In genomic region chr11:14904745-14905103, GRCh38 we compare ENCODE assay signal across 8 cellular contexts. TPM values are rescaled to one million over a fixed set of nuclear protein-coding genes. Genes with fewer than 3 reads are reported as not detected.
A peak's percentile ranks its signal among the peaks of the same experiment; 100 is the strongest.
DNase-seq lines count a peak whose midpoint lies in the region; ATAC-seq and TF ChIP-seq lines count a peak whose summit lies in the region.

No MANE protein-coding gene starts in this region.

- DNase-seq in CD4-positive, alpha-beta memory T cell, result peak; percentile 68 to 76 (median 72)
- peak; percentile 79 for DNase-seq in MM.1S
- peak; percentile 85 for DNase-seq in activated T-cell treated with anti-CD3 and anti-CD28 coated beads for 1 hour (ENCODE audit: low read depth)
- peak; percentile 96 for DNase-seq in stimulated activated CD8-positive, alpha-beta memory T cell treated with anti-CD3 and anti-CD28 coated beads, Interleukin-4, amount 100 ng/mL, for 48 hours
- DNase-seq in NCI-H2029 treated with DMSO at 0.1 percent for 48 hours (lab: John Stamatoyannopoulos, UW), result no peak

- H3K27ac ChIP-seq in CD4-positive, alpha-beta memory T cell (ENCODE audit: low read depth, low read length), result peak overlapping the region; percentile 68
- peak overlapping the region; percentile 61; the same call in 1 of the 2 replicates for H3K27ac ChIP-seq in MM.1S (ENCODE audit: low read length)
- peak overlapping the region in 1 of 2 donors; percentile 13 for H3K27ac ChIP-seq in esophagus (ENCODE audit: low read depth in 2 of 2, low read length in 1 of 2)
- no peak overlapping the region for H3K27ac ChIP-seq in muscle layer of colon (ENCODE audit: low read depth, low read length)

- H3K9me3 ChIP-seq in CD4-positive, alpha-beta memory T cell (ENCODE audit: control insufficient read depth in 1 of 2, low read length in 2 of 2), result no peaks in the 10 kb centered on the region
- H3K9me3 ChIP-seq in MM.1S (replicated peaks; ENCODE audit: insufficient read depth, low read length), result no peaks in the 10 kb centered on the region
- no peaks in the 10 kb centered on the region for H3K9me3 ChIP-seq in esophagus (ENCODE audit: control insufficient read depth in 2 of 2, insufficient read depth in 1 of 2, low read depth in 1 of 2, low read length in 1 of 2)
- H3K9me3 ChIP-seq in muscle layer of colon (ENCODE audit: low read length), result no peaks in the 10 kb centered on the region

- H3K27me3 ChIP-seq in CD4-positive, alpha-beta memory T cell (ENCODE audit: insufficient read depth, low read length), result no peaks in the 10 kb centered on the region
- H3K27me3 ChIP-seq in MM.1S (replicated peaks; ENCODE audit: insufficient read depth, low read length), result no peaks in the 10 kb centered on the region
- no peaks in the 10 kb centered on the region for H3K27me3 ChIP-seq in esophagus (ENCODE audit: control insufficient read depth in 1 of 2, insufficient read depth in 2 of 2, low read length in 2 of 2)
- H3K27me3 ChIP-seq in muscle layer of colon (ENCODE audit: control insufficient read depth in 1 of 2, insufficient read depth in 2 of 2, low read length in 2 of 2), result no peaks in the 10 kb centered on the region

- H3K27me3 Mint-ChIP-seq in CD4-positive, alpha-beta memory T cell, result no peaks in the 10 kb centered on the region

- peak overlapping the region; percentile 77 to 95 (median 91) for H3K27ac Mint-ChIP-seq in CD4-positive, alpha-beta memory T cell

- H3K4me3 ChIP-seq in CD4-positive, alpha-beta memory T cell (ENCODE audit: low read length in 2 of 2), result peak overlapping the region; percentile 72 to 99
- H3K4me3 ChIP-seq in MM.1S (ENCODE audit: low read length), result peak overlapping the region; percentile 91
- peak overlapping the region; percentile 30 to 47 for H3K4me3 ChIP-seq in esophagus (ENCODE audit: low read depth in 1 of 2, low read length in 2 of 2)
- H3K4me3 ChIP-seq in muscle layer of colon (ENCODE audit: low read depth in 1 of 2, low read length in 2 of 2), result peak overlapping the region; percentile 44 to 78

- H3K4me3 Mint-ChIP-seq in CD4-positive, alpha-beta memory T cell, result peak overlapping the region; percentile 91 to 99 (median 96)

- no peaks in the 10 kb centered on the region for H4K20me1 ChIP-seq in MM.1S (ENCODE audit: insufficient read depth, low read length)

- H3K9me2 ChIP-seq in MM.1S (replicated peaks; ENCODE audit: insufficient read depth, low read length), result no peaks in the 10 kb centered on the region

- H3K4me2 ChIP-seq in MM.1S (ENCODE audit: low read depth, low read length), result peak overlapping the region; percentile 98

- H3K36me3 ChIP-seq in CD4-positive, alpha-beta memory T cell (ENCODE audit: insufficient read depth, low read length), result no peaks in the 10 kb centered on the region
- no peaks in the 10 kb centered on the region for H3K36me3 ChIP-seq in MM.1S (replicated peaks; ENCODE audit: insufficient read depth, low read length)
- H3K36me3 ChIP-seq in esophagus (ENCODE audit: control insufficient read depth in 2 of 2, insufficient read depth in 2 of 2, low read length in 1 of 2), result no peaks in the 10 kb centered on the region
- no peaks in the 10 kb centered on the region for H3K36me3 ChIP-seq in muscle layer of colon (ENCODE audit: insufficient read depth, low read length)

- H2AFZ ChIP-seq in MM.1S (ENCODE audit: low read length), result peak overlapping the region; percentile 99

- H3F3A ChIP-seq in MM.1S (ENCODE audit: insufficient read depth, low read length), result peaks cover 17% of the 10 kb centered on the region; the same call in 1 of the 2 replicates

- POLR2A ChIA-PET in CD4-positive, alpha-beta memory T cell (lab: Charles Lee; ENCODE audit: partially characterized antibody), result interaction anchor here (1.0 to 1.8 kb wide), 6 partner anchors 13 to 404 kb away, joined by 3 to 7 read pairs (median 4); partner anchors contain the start of genes CYP2R1, PDE3B and PSMA1

- H3K4me1 Mint-ChIP-seq in CD4-positive, alpha-beta memory T cell, result peaks cover 22 to 50% (median 34%) of the 10 kb centered on the region in 4 donors

- WGBS in esophagus, 2 donors, result 7 to 11% methylated on average over 26 of the region's 26 CpGs

- intact Hi-C loops in CD4-positive, alpha-beta memory T cell (cut with micrococcal nuclease), result loop anchor here (1.0 kb wide), 4 partner anchors 12 to 384 kb away; partner anchors contain the start of genes CYP2R1 and PSMA1

- H3K9ac ChIP-seq in MM.1S (ENCODE audit: low read length), result peak overlapping the region; percentile 89
- no peak overlapping the region for H3K9ac ChIP-seq in muscle layer of colon (ENCODE audit: low read length)

- peaks cover 29% of the 10 kb centered on the region for H3K4me1 ChIP-seq in CD4-positive, alpha-beta memory T cell (ENCODE audit: insufficient read depth, low read length)
- H3K4me1 ChIP-seq in MM.1S (ENCODE audit: low read length), result peaks cover 17% of the 10 kb centered on the region
- peaks cover 2 to 11% of the 10 kb centered on the region in 2 donors for H3K4me1 ChIP-seq in esophagus (ENCODE audit: control insufficient read depth in 2 of 2, insufficient read depth in 2 of 2, low read length in 1 of 2)
- peaks cover 15% of the 10 kb centered on the region for H3K4me1 ChIP-seq in muscle layer of colon (ENCODE audit: insufficient read depth, low read length)

- no peaks in the 10 kb centered on the region for H3K79me2 ChIP-seq in MM.1S (ENCODE audit: low read length)

- ATAC-seq in GM21576 (IDR thresholded peaks at IDR 0.05; ENCODE audit: unreplicated experiment), result peak; percentile 36

- no peaks in the 10 kb centered on the region for H3K9me3 Mint-ChIP-seq in CD4-positive, alpha-beta memory T cell

- H3K36me3 Mint-ChIP-seq in CD4-positive, alpha-beta memory T cell, result peaks cover 0 to 6% of the 10 kb centered on the region in 2 donors

- CTCF ChIA-PET in CD4-positive, alpha-beta memory T cell (lab: Charles Lee; ENCODE audit: partially characterized antibody), result interaction anchor here (0.5 to 6.9 kb wide), 24 partner anchors 10 to 425 kb away, joined by 3 to 202 read pairs (median 6); partner anchors contain the start of genes CALCB, CYP2R1, PDE3B and PSMA1

- TF ChIP-seq CTCF in MM.1S (IDR thresholded peaks at IDR 0.05; ENCODE audit: low read length), result peak; percentile 89

RNA-seq across cellular contexts. Expression of gene CYP2R1, which starts 12.7 kb away (rescaled TPM):
- total RNA-seq in CD4-positive, alpha-beta memory T cell, result 10 to 100 TPM; 12.1 to 14.7 TPM
- 10 to 100 TPM; 10.0 to 15.2 TPM for polyA plus RNA-seq in CD4-positive, alpha-beta memory T cell
- polyA plus RNA-seq in esophagus, result 10 to 100 TPM; 16.5 to 37.1 TPM

Comparison
In these comparisons a context has a peak if more than half of its experiments do, and no peak if none do; other contexts are left out.
1. H3K4me3 ChIP-seq: peak in every context shown above with its lines; median percentile 91 in MM.1S; 86 in CD4-positive, alpha-beta memory T cell; 61 in muscle layer of colon; 38 in esophagus.